In the genomic region with DNA sequence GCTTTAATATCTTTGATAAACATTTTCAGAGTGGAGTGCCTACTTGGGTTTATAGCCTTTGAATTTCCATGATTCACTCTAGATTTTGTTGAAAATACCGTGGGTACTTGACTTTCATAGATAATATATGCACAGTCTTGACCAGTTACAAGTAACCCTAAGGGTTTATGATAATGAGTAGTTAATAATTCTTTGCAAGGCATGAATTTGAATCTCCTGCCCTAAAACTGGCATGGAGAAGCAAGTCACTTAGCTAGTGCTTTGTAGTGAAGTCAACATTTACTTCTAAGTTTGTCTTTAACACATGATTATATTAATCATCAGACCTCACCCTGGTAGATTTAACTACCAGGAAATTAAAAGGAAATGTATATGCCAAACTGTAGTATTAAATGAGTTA, we compare ENCODE assay signal across 33 cellular contexts.
"Had no signal": no experiment of that assay in that cellular context is flagged by ENCODE, and none has a peak within 500 bp of the region (broad histone marks: within the 10 kb centered on the region; RNA-seq: fewer than 3 reads in every experiment).

No MANE protein-coding gene starts in this region.

- DNase-seq: Karpas-422, Kasumi-1, MG63, MM.1S, MV-4-11, NCI-H1048, NCI-H1092, NCI-H1092 treated with DMSO at 0.1 percent for 48 hours, NCI-H1105, NCI-H1105 treated with DMSO at 0.1 percent for 48 hours, NCI-H1417, NCI-H1417 treated with DMSO at 0.1 percent for 48 hours, NCI-H1436, NCI-H1436 treated with DMSO at 0.1 percent for 48 hours, NCI-H1694, NCI-H1694 treated with DMSO at 0.1 percent for 48 hours, NCI-H187, NCI-H187 treated with DMSO at 0.1 percent for 48 hours, NCI-H1930, NCI-H2029, NCI-H2029 treated with DMSO at 0.1 percent for 48 hours, NCI-H2081, NCI-H2081 treated with DMSO at 0.1 percent for 48 hours, NCI-H2107, NCI-H2171, NCI-H2227 treated with DMSO at 0.1 percent for 48 hours, NCI-H226, NCI-H345, NCI-H446, NCI-H446 treated with DMSO at 0.1 percent for 48 hours, NCI-H510A, NCI-H510A treated with DMSO at 0.1 percent for 48 hours, NCI-H524 had no signal

- H3K4me3 ChIP-seq: MG63 had no signal
